Comparison of ENCODE assay signal across 1 cellular context in genomic region chr1:154258784-154259183, GRCh38.
A peak's percentile ranks its signal among the peaks of the same experiment; 100 is the strongest.
TF ChIP-seq lines count a peak whose summit lies in the region.

No MANE protein-coding gene starts in this region.

TF ChIP-seq in K562, 482 proteins besides CTCF, POLR2A, EP300 and RAD21:
- TF ChIP-seq KDM2B (CRISPR knock-in tag; IDR thresholded peaks at IDR 0.05) (no peak), NR3C1 (CRISPR knock-in tag; IDR thresholded peaks at IDR 0.05) (no peak), ZNF316 (IDR thresholded peaks at IDR 0.05) (peak; percentile 41; the same call in 1 of the 2 replicates), EWSR1 (IDR thresholded peaks at IDR 0.05; ENCODE audit: borderline replicate concordance, low read depth, partially characterized antibody) (no peak), KAT2B (IDR thresholded peaks at IDR 0.05; ENCODE audit: low read depth, low read length) (no peak), ZNF740 (CRISPR knock-in tag; IDR thresholded peaks at IDR 0.05) (no peak), ZNF740 (tag; IDR thresholded peaks at IDR 0.05) (no peak), ARID1B (IDR thresholded peaks at IDR 0.05) (peak; percentile 49; the same call in 1 of the 2 replicates), U2AF2 (optimal IDR thresholded peaks at IDR 0.05; ENCODE audit: low read depth, low read length) (no peak), DIDO1 (tag; IDR thresholded peaks at IDR 0.05; ENCODE audit: low read depth) (no peak), SRSF3 (IDR thresholded peaks at IDR 0.05; ENCODE audit: insufficient read depth, low read length) (no peak), MAFG (tag; conservative IDR thresholded peaks at IDR 0.05) (peak; percentile 79), C11orf30 (IDR thresholded peaks at IDR 0.05; ENCODE audit: low read depth) (peak; percentile 64), ZNF449 (CRISPR knock-in tag; IDR thresholded peaks at IDR 0.05) (no peak), NFE2 (IDR thresholded peaks at IDR 0.05; ENCODE audit: low read depth) (peak; percentile 49)
- TF ChIP-seq, protein P1, sequence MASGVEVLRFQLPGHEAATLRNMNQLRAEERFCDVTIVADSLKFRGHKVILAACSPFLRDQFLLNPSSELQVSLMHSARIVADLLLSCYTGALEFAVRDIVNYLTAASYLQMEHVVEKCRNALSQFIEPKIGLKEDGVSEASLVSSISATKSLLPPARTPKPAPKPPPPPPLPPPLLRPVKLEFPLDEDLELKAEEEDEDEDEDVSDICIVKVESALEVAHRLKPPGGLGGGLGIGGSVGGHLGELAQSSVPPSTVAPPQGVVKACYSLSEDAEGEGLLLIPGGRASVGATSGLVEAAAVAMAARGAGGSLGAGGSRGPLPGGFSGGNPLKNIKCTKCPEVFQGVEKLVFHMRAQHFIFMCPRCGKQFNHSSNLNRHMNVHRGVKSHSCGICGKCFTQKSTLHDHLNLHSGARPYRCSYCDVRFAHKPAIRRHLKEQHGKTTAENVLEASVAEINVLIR (CRISPR knock-in tag; IDR thresholded peaks at IDR 0.05), result no peak
- TF ChIP-seq, protein P2, sequence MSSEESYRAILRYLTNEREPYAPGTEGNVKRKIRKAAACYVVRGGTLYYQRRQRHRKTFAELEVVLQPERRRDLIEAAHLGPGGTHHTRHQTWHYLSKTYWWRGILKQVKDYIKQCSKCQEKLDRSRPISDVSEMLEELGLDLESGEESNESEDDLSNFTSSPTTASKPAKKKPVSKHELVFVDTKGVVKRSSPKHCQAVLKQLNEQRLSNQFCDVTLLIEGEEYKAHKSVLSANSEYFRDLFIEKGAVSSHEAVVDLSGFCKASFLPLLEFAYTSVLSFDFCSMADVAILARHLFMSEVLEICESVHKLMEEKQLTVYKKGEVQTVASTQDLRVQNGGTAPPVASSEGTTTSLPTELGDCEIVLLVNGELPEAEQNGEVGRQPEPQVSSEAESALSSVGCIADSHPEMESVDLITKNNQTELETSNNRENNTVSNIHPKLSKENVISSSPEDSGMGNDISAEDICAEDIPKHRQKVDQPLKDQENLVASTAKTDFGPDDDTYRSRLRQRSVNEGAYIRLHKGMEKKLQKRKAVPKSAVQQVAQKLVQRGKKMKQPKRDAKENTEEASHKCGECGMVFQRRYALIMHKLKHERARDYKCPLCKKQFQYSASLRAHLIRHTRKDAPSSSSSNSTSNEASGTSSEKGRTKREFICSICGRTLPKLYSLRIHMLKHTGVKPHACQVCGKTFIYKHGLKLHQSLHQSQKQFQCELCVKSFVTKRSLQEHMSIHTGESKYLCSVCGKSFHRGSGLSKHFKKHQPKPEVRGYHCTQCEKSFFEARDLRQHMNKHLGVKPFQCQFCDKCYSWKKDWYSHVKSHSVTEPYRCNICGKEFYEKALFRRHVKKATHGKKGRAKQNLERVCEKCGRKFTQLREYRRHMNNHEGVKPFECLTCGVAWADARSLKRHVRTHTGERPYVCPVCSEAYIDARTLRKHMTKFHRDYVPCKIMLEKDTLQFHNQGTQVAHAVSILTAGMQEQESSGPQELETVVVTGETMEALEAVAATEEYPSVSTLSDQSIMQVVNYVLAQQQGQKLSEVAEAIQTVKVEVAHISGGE (CRISPR knock-in tag; IDR thresholded peaks at IDR 0.05), result no peak
TF ChIP-seq in K562: peak in this region for 5.
